8 cellular contexts compared by ENCODE assay signal in the genomic region with DNA sequence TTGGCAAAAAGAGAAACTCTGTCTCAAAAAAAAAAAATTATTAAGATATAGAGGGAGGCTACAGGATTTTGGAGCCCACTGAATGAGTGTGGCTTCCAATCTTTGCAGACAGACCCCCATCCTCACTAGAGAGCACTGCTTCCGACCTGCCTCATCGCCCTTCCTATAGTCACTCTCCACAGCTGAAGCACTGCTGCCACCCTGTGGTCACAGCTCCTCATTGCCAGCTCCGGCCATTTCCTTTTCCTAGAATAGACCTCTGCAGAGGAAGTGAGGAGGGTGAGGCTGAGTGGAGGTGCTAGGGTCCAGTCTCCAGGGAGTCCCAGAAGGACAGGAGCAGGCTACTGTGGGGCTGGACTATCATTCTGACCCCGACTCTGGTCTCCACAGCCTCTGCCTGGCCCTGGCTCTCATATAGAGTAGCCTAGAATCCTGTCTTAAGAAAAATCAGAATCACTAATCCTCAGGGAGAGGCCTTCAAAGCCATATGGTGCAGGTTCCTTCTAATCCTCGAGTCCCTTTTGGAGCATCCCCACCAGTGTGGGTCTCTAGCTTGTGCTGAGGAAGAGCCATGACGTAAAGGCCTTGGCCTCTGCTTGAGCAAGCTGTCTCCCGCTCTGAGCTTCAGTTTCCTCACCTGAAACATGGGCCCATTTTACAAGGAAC. TPM values are rescaled to one million over a fixed set of nuclear protein-coding genes. Genes with fewer than 3 reads are reported as not detected.
DNase-seq lines count a peak whose midpoint lies in the region; ATAC-seq and TF ChIP-seq lines count a peak whose summit lies in the region.

No MANE protein-coding gene starts in this region.

- peaks cover 22% of the 10 kb centered on the region; the same call in 1 of the 2 replicates for H3K36me3 ChIP-seq in DOHH2 (ENCODE audit: control insufficient read depth, low read length)
- H3K36me3 ChIP-seq in Karpas-422 (ENCODE audit: insufficient read depth, low read length): peaks cover 16% of the 10 kb centered on the region; the same call in 1 of the 2 replicates
- H3K36me3 ChIP-seq in Peyer's patch: peaks cover 0 to 55% (median 0%) of the 10 kb centered on the region in 3 donors
- H3K36me3 ChIP-seq in esophagus squamous epithelium: peaks cover 3 to 83% (median 27%) of the 10 kb centered on the region in 3 donors
- peaks cover 24 to 84% (median 81%) of the 10 kb centered on the region in 4 donors for H3K36me3 ChIP-seq in stomach

- H3K4me3 Mint-ChIP-seq in activated T-cell treated with anti-CD3 and anti-CD28 coated beads, Interleukin-2, amount 50 U/mL, for 24 hours: no peak overlapping the region
- no peak overlapping the region for H3K4me3 Mint-ChIP-seq in nephron progenitor cell

- intact Hi-C loops in esophagus squamous epithelium (cut with DNase I): loop anchor here (10.0 kb wide), 1 partner anchor 54 kb away; the partner anchor contains the start of gene PCBP2
- intact Hi-C loops in stomach (cut with DNase I; ENCODE audit: low total_unique reads): no loop called here

- no peaks in the 10 kb centered on the region for H3K27me3 Mint-ChIP-seq in activated T-cell treated with anti-CD3 and anti-CD28 coated beads, Interleukin-2, amount 50 U/mL, for 24 hours
- H3K27me3 Mint-ChIP-seq in nephron progenitor cell (ENCODE audit: low read depth, poor library complexity): peaks cover 4% of the 10 kb centered on the region

- ATAC-seq in GM21786 (IDR thresholded peaks at IDR 0.05; ENCODE audit: unreplicated experiment): peak; percentile 93

- no peak overlapping the region for H2AFZ ChIP-seq in Karpas-422 (ENCODE audit: low read length)

- H3K27me3 ChIP-seq in DOHH2 (ENCODE audit: control insufficient read depth, low read length) (no peaks in the 10 kb centered on the region), Karpas-422 (ENCODE audit: low read length) (no peaks in the 10 kb centered on the region), Peyer's patch (no peaks in the 10 kb centered on the region), esophagus squamous epithelium (no peaks in the 10 kb centered on the region), stomach (no peaks in the 10 kb centered on the region)

- H3K4me2 ChIP-seq in DOHH2 (ENCODE audit: low read length): peak overlapping the region; percentile 25
- no peak overlapping the region for H3K4me2 ChIP-seq in Karpas-422 (ENCODE audit: low read depth, low read length, poor library complexity, severe bottlenecking)

- H3K79me2 ChIP-seq in DOHH2 (ENCODE audit: control insufficient read depth, low read length) (no peaks in the 10 kb centered on the region), Karpas-422 (ENCODE audit: low read length) (peaks cover 3% of the 10 kb centered on the region; the same call in 1 of the 2 replicates)

- H4K20me1 ChIP-seq in DOHH2 (ENCODE audit: control insufficient read depth, insufficient read depth, low read depth, low read length) (no peaks in the 10 kb centered on the region), Karpas-422 (ENCODE audit: insufficient read depth, low read depth, low read length) (no peaks in the 10 kb centered on the region; the same call in 1 of the 2 replicates)

- H3K9me2 ChIP-seq in DOHH2 (replicated peaks; ENCODE audit: control insufficient read depth, low read length) (no peaks in the 10 kb centered on the region), Karpas-422 (replicated peaks; ENCODE audit: insufficient read depth, low read length) (no peaks in the 10 kb centered on the region)

- no peak overlapping the region for H3K9ac ChIP-seq in Karpas-422 (ENCODE audit: low read length)

- peaks cover 16% of the 10 kb centered on the region for H3K4me1 Mint-ChIP-seq in activated T-cell treated with anti-CD3 and anti-CD28 coated beads, Interleukin-2, amount 50 U/mL, for 24 hours (ENCODE audit: low read depth)
- H3K4me1 Mint-ChIP-seq in nephron progenitor cell: peaks cover 4% of the 10 kb centered on the region

- H3K4me1 ChIP-seq in DOHH2 (ENCODE audit: control insufficient read depth, low read length) (peaks cover 9% of the 10 kb centered on the region), Karpas-422 (ENCODE audit: low read length) (peaks cover 8% of the 10 kb centered on the region), Peyer's patch (peaks cover 0 to 4% (median 0%) of the 10 kb centered on the region in 4 donors), esophagus squamous epithelium (peaks cover 0 to 15% (median 3%) of the 10 kb centered on the region in 3 donors), stomach (peaks cover 0 to 17% (median 11%) of the 10 kb centered on the region in 4 donors)

- peak overlapping the region; percentile 65 for H3K27ac Mint-ChIP-seq in activated T-cell treated with anti-CD3 and anti-CD28 coated beads, Interleukin-2, amount 50 U/mL, for 24 hours
- no peak overlapping the region for H3K27ac Mint-ChIP-seq in nephron progenitor cell

- no peaks in the 10 kb centered on the region for H3K9me3 Mint-ChIP-seq in activated T-cell treated with anti-CD3 and anti-CD28 coated beads, Interleukin-2, amount 50 U/mL, for 24 hours
- no peaks in the 10 kb centered on the region for H3K9me3 Mint-ChIP-seq in nephron progenitor cell

- 28 to 37% methylated on average over 6 to 7 of the region's 7 CpGs for WGBS in esophagus squamous epithelium, 2 donors
- 26 to 32% (median 30%) methylated on average over 7 of the region's 7 CpGs for WGBS in stomach, 5 donors

- H3K4me3 ChIP-seq in DOHH2 (ENCODE audit: low read length): no peak overlapping the region
- H3K4me3 ChIP-seq in Karpas-422 (ENCODE audit: low read length): no peak overlapping the region
- H3K4me3 ChIP-seq in Peyer's patch: no peak overlapping the region
- H3K4me3 ChIP-seq in esophagus squamous epithelium: no peak overlapping the region
- H3K4me3 ChIP-seq in stomach: no peak overlapping the region

- TF ChIP-seq POLR2A in Peyer's patch (IDR thresholded peaks at IDR 0.05) (no peak), esophagus squamous epithelium (IDR thresholded peaks at IDR 0.05) (no peak), stomach (IDR thresholded peaks at IDR 0.05) (no peak)

- peaks cover 53% of the 10 kb centered on the region for H3K36me3 Mint-ChIP-seq in activated T-cell treated with anti-CD3 and anti-CD28 coated beads, Interleukin-2, amount 50 U/mL, for 24 hours (ENCODE audit: low read depth)
- H3K36me3 Mint-ChIP-seq in nephron progenitor cell (ENCODE audit: low read depth): peaks cover 18% of the 10 kb centered on the region

- no peak overlapping the region for H3K27ac ChIP-seq in DOHH2 (ENCODE audit: low read depth, low read length)
- H3K27ac ChIP-seq in Karpas-422 (ENCODE audit: low read length): no peak overlapping the region
- H3K27ac ChIP-seq in Peyer's patch: peak overlapping the region in 2 of 4 donors; percentile 39 to 49
- H3K27ac ChIP-seq in esophagus squamous epithelium: peak overlapping the region in 3 of 4 donors; percentile 35 to 54 (median 51)
- peak overlapping the region in 3 of 5 donors; percentile 46 to 64 (median 60) for H3K27ac ChIP-seq in stomach

- DNase-seq in Karpas-422 (peak; percentile 94), Peyer's patch (peak; percentile 86 to 96 (median 91)), esophagus squamous epithelium (lab: John Stamatoyannopoulos, UW) (peak; percentile 26), nephron progenitor cell (peak; percentile 92), stomach (peak; percentile 90)
- peak; percentile 90 for DNase-seq in activated T-cell treated with anti-CD3 and anti-CD28 coated beads, Interleukin-2, amount 50 U/mL, for 24 hours

- no peaks in the 10 kb centered on the region for H3K9me3 ChIP-seq in DOHH2 (ENCODE audit: control insufficient read depth, insufficient read depth, low read length)
- no peaks in the 10 kb centered on the region for H3K9me3 ChIP-seq in Karpas-422 (ENCODE audit: low read length)
- H3K9me3 ChIP-seq in Peyer's patch: no peaks in the 10 kb centered on the region
- no peaks in the 10 kb centered on the region for H3K9me3 ChIP-seq in esophagus squamous epithelium
- H3K9me3 ChIP-seq in stomach: no peaks in the 10 kb centered on the region

- no peak for TF ChIP-seq EP300 in stomach (IDR thresholded peaks at IDR 0.05)

- H3F3A ChIP-seq in DOHH2 (ENCODE audit: control insufficient read depth, insufficient read depth): peaks cover 6% of the 10 kb centered on the region; the same call in 1 of the 2 replicates

- TF ChIP-seq CTCF in DOHH2 (IDR thresholded peaks at IDR 0.05; ENCODE audit: low read depth, low read length, poor library complexity, severe bottlenecking) (peak; percentile 95), Peyer's patch (IDR thresholded peaks at IDR 0.05) (peak; percentile 78 to 95 (median 92)), esophagus squamous epithelium (IDR thresholded peaks at IDR 0.05) (peak; percentile 76 to 92 (median 88)), nephron progenitor cell (IDR thresholded peaks at IDR 0.05) (peak; percentile 76), stomach (IDR thresholded peaks at IDR 0.05) (peak in 5 of 7 experiments; percentile 77 to 88 (median 86))

RNA-seq across cellular contexts. Expression of gene NPFF, which starts 1.4 kb away (rescaled TPM):
- 1.0 TPM in 1 of 2 replicates, not detected in the other for total RNA-seq in Karpas-422 (2014; rRNA removed; shearing (Covaris generic); ENCODE audit: low replicate concordance)
- not detected for total RNA-seq in Peyer's patch
- total RNA-seq in esophagus squamous epithelium: under 1 TPM in 1 of 4 donors, not detected in 3; 0.70 TPM
- not detected for total RNA-seq in stomach
- not detected for polyA plus RNA-seq in stomach

RNA-seq across cellular contexts. Expression of gene TARBP2, which starts 7.6 kb away (rescaled TPM):
- 37.0 and 65.7 TPM in 2 replicates for total RNA-seq in Karpas-422 (2014; rRNA removed; shearing (Covaris generic); ENCODE audit: low replicate concordance)
- 10 to 100 TPM; 25.7 to 30.3 (median 27.2) TPM for total RNA-seq in Peyer's patch
- 10 to 100 TPM; 19.5 to 25.9 (median 22.7) TPM for total RNA-seq in esophagus squamous epithelium
- 10 to 100 TPM in 4 of 5 donors, not detected in 1; 24.0 to 36.5 (median 32.0) TPM for total RNA-seq in stomach
- 10 to 100 TPM; 22.6 to 32.7 (median 27.4) TPM for polyA plus RNA-seq in stomach

RNA-seq across cellular contexts. Expression of gene MAP3K12, which starts 9.4 kb away (rescaled TPM):
- 21.9 and 24.8 TPM in 2 replicates for total RNA-seq in Karpas-422 (2014; rRNA removed; shearing (Covaris generic); ENCODE audit: low replicate concordance)
- 10 to 100 TPM in 3 of 4 donors, 1 to 10 TPM in 1; 6.5 to 44.6 (median 11.6) TPM for total RNA-seq in Peyer's patch
- 1 to 10 TPM in 3 of 4 donors, under 1 TPM in 1; 0.80 to 8.4 (median 2.7) TPM for total RNA-seq in esophagus squamous epithelium
- 100 to 1,000 TPM in 1 of 5 donors, 10 to 100 TPM in 4; 13.2 to 279 (median 43.3) TPM for total RNA-seq in stomach
- polyA plus RNA-seq in stomach: 1 to 10 TPM; 5.4 to 9.8 (median 6.0) TPM

RNA-seq across cellular contexts. Expression of gene PCBP2, which starts 56.8 kb away (rescaled TPM):
- total RNA-seq in Karpas-422 (2014; rRNA removed; shearing (Covaris generic); ENCODE audit: low replicate concordance): 340 and 447 TPM in 2 replicates
- total RNA-seq in Peyer's patch (100 to 1,000 TPM; 384 to 549 (median 500) TPM), esophagus squamous epithelium (100 to 1,000 TPM; 202 to 400 (median 287) TPM), stomach (100 to 1,000 TPM; 109 to 509 (median 431) TPM)
- polyA plus RNA-seq in stomach: 100 to 1,000 TPM; 407 to 714 (median 486) TPM

Comparison
In these comparisons a context has a peak if more than half of its experiments do, and no peak if none do; other contexts are left out.
1. H3K27ac ChIP-seq: peak in esophagus squamous epithelium (3 of 4) and stomach (3 of 5); none in DOHH2 (single experiment) and Karpas-422 (single experiment).
2. DNase-seq: peak in every context shown above with its lines; median percentile 94 in Karpas-422; 92 in nephron progenitor cell; 91 in Peyer's patch; 90 in activated T-cell treated with anti-CD3 and anti-CD28 coated beads, Interleukin-2, amount 50 U/mL, for 24 hours; 90 in stomach; 26 in esophagus squamous epithelium.
3. Peak in every context shown above with its lines, with median percentiles within 50 percentile points of each other: CTCF ChIP-seq.